In genomic region chr12:97168804-97169203, GRCh38 we compare ENCODE assay signal across 19 cellular contexts.
DNase-seq lines count a peak whose midpoint lies in the region; ATAC-seq and TF ChIP-seq lines count a peak whose summit lies in the region.
"Had no signal": no experiment of that assay in that cellular context is flagged by ENCODE, and none has a peak within 500 bp of the region (broad histone marks: within the 10 kb centered on the region; RNA-seq: fewer than 3 reads in every experiment).

No MANE protein-coding gene starts in this region.

- peak overlapping the region in 2 of 3 experiments; percentile 42 to 76; a peak in 3 of 7 replicates for H3K27ac Mint-ChIP-seq in H9
- H3K27ac Mint-ChIP-seq: activated CD4-positive, alpha-beta memory T cell treated with anti-CD3 and anti-CD28 coated beads, Interleukin-2, amount 10 ng/mL, durations not matched to agents 7 days and 5 days; activated naive CD4-positive, alpha-beta T cell treated with anti-CD3 and anti-CD28 coated beads, Interleukin-2, amount 50 U/mL, for 24 hours; naive thymus-derived CD4-positive, alpha-beta T cell; stimulated activated naive CD8-positive, alpha-beta T cell treated with anti-CD3 and anti-CD28 coated beads, Interleukin-15, amount 100 ng/mL, for 72 hours; type B pancreatic cell had no signal

- no peak overlapping the region for H3K27ac ChIP-seq in H9 (ENCODE audit: insufficient read length, low read depth, low read length)
- H3K27ac ChIP-seq in PC-9 = no peak overlapping the region
- H3K27ac ChIP-seq in iPS DF 6.9 (ENCODE audit: low read length) = no peak overlapping the region
- H3K27ac ChIP-seq: colonic mucosa, sigmoid colon, WERI-Rb-1 had no signal

- no peaks in the 10 kb centered on the region for H3K36me3 Mint-ChIP-seq in H9 (ENCODE audit: insufficient read depth in 1 of 3, low read depth in 3 of 3)
- H3K36me3 Mint-ChIP-seq: activated naive CD4-positive, alpha-beta T cell treated with anti-CD3 and anti-CD28 coated beads, Interleukin-2, amount 50 U/mL, for 24 hours; naive thymus-derived CD4-positive, alpha-beta T cell; type B pancreatic cell had no signal

- no peaks in the 10 kb centered on the region for H3K27me3 Mint-ChIP-seq in H9 (ENCODE audit: low read depth)
- H3K27me3 Mint-ChIP-seq: activated CD4-positive, alpha-beta memory T cell treated with anti-CD3 and anti-CD28 coated beads, Interleukin-2, amount 10 ng/mL, durations not matched to agents 7 days and 5 days had no signal

- CTCF ChIA-PET in PC-9 (lab: Charles Lee) = no interaction called here

- no TSS peak for BruUV-seq in PC-9 (replicated peaks; lab: Mats Ljungman, UMichigan)

- H3K9me3 ChIP-seq in H9 (ENCODE audit: control insufficient read depth, low read depth, low read length) (no peaks in the 10 kb centered on the region), PC-9 (ENCODE audit: insufficient read depth, low read depth) (no peaks in the 10 kb centered on the region), iPS DF 6.9 (ENCODE audit: control insufficient read depth, insufficient read depth, low read length) (no peaks in the 10 kb centered on the region)
- H3K9me3 ChIP-seq: colonic mucosa, sigmoid colon had no signal

- H4K20me1 ChIP-seq in H9 (ENCODE audit: control insufficient read depth, insufficient read depth, insufficient read length) = no peaks in the 10 kb centered on the region
- no peaks in the 10 kb centered on the region for H4K20me1 ChIP-seq in PC-9 (ENCODE audit: insufficient read depth)

- no peak for ATAC-seq in HG02678 (IDR thresholded peaks at IDR 0.05; ENCODE audit: unreplicated experiment)
- ATAC-seq: activated T-cell treated with anti-CD3 and anti-CD28 coated beads, Interleukin-2, amount 50 U/mL, for 4 hours; naive thymus-derived CD4-positive, alpha-beta T cell; stimulated activated naive CD8-positive, alpha-beta T cell treated with anti-CD3 and anti-CD28 coated beads, Interleukin-15, amount 100 ng/mL, for 72 hours had no signal

- peaks cover 10 to 14% of the 10 kb centered on the region in 2 experiments for H3K4me1 Mint-ChIP-seq in H9
- H3K4me1 Mint-ChIP-seq: activated CD4-positive, alpha-beta memory T cell treated with anti-CD3 and anti-CD28 coated beads, Interleukin-2, amount 10 ng/mL, durations not matched to agents 7 days and 5 days; activated naive CD4-positive, alpha-beta T cell treated with anti-CD3 and anti-CD28 coated beads, Interleukin-2, amount 50 U/mL, for 24 hours; naive thymus-derived CD4-positive, alpha-beta T cell; stimulated activated naive CD8-positive, alpha-beta T cell treated with anti-CD3 and anti-CD28 coated beads, Interleukin-15, amount 100 ng/mL, for 72 hours had no signal

- no peak overlapping the region for H2BK12ac ChIP-seq in H9 (ENCODE audit: insufficient read length, low read depth, low read length)

- no peak overlapping the region for H2BK15ac ChIP-seq in H9 (ENCODE audit: low read depth, low read length)

- no peak overlapping the region for H4K91ac ChIP-seq in H9 (ENCODE audit: insufficient read length, low read depth, low read length)

- H2AK5ac ChIP-seq in H9 (ENCODE audit: insufficient read length, low read length) = no peak overlapping the region

- H3K4me1 ChIP-seq in H9 (ENCODE audit: insufficient read depth, low read length) (no peaks in the 10 kb centered on the region), PC-9 (replicated peaks; ENCODE audit: insufficient read depth) (no peaks in the 10 kb centered on the region), iPS DF 6.9 (ENCODE audit: control insufficient read depth, insufficient read depth, low read length) (no peaks in the 10 kb centered on the region)
- H3K4me1 ChIP-seq: colonic mucosa, sigmoid colon had no signal

- H3K4ac ChIP-seq in H9 (ENCODE audit: low read depth, low read length) = no peak overlapping the region

- no peak overlapping the region for H2BK5ac ChIP-seq in H9 (ENCODE audit: insufficient read length, low read length)

- no peak overlapping the region for H4K8ac ChIP-seq in H9 (replicated peaks; ENCODE audit: insufficient read length, low read depth, low read length)

- H2BK120ac ChIP-seq in H9 (ENCODE audit: low read depth, low read length, poor library complexity, severe bottlenecking) = no peak overlapping the region

- intact Hi-C loops in PC-9 (cut with micrococcal nuclease; ENCODE audit: unreplicated experiment) = no loop called here

- POLR2A ChIA-PET in PC-9 (lab: Charles Lee; ENCODE audit: unreplicated experiment) = no interaction called here

- no peak overlapping the region for H3K56ac ChIP-seq in H9 (ENCODE audit: insufficient read length, low read depth, low read length)

- H3K23ac ChIP-seq in H9 (ENCODE audit: insufficient read length, low read depth, low read length) = no peak overlapping the region

- no peak overlapping the region for H3T11ph ChIP-seq in H9 (ENCODE audit: low read length)

- no peaks in the 10 kb centered on the region for H3K27me3 ChIP-seq in H9 (ENCODE audit: insufficient read depth, low read length)
- no peaks in the 10 kb centered on the region; the same call in 1 of the 2 replicates for H3K27me3 ChIP-seq in PC-9 (ENCODE audit: insufficient read depth, low read depth)
- H3K27me3 ChIP-seq in iPS DF 6.9 (ENCODE audit: control insufficient read depth, insufficient read depth, low read length) = no peaks in the 10 kb centered on the region
- H3K27me3 ChIP-seq: colonic mucosa, sigmoid colon had no signal

- no peaks in the 10 kb centered on the region for H3F3A ChIP-seq in PC-9 (ENCODE audit: insufficient read depth, low read depth)

- no peak overlapping the region for H3K4me3 Mint-ChIP-seq in H9
- H3K4me3 Mint-ChIP-seq: activated CD4-positive, alpha-beta memory T cell treated with anti-CD3 and anti-CD28 coated beads, Interleukin-2, amount 10 ng/mL, durations not matched to agents 7 days and 5 days; activated naive CD4-positive, alpha-beta T cell treated with anti-CD3 and anti-CD28 coated beads, Interleukin-2, amount 50 U/mL, for 24 hours; activated T-cell treated with anti-CD3 and anti-CD28 coated beads, Interleukin-2, amount 50 U/mL, for 4 hours; naive thymus-derived CD4-positive, alpha-beta T cell; stimulated activated naive CD8-positive, alpha-beta T cell treated with anti-CD3 and anti-CD28 coated beads, Interleukin-15, amount 100 ng/mL, for 72 hours; type B pancreatic cell had no signal

- H2BK20ac ChIP-seq in H9 (ENCODE audit: low read depth, low read length, poor library complexity, severe bottlenecking) = no peak overlapping the region

- H3K9me2 ChIP-seq in PC-9 (ENCODE audit: insufficient read depth) = no peaks in the 10 kb centered on the region

- H3K9me3 Mint-ChIP-seq in H9 = no peaks in the 10 kb centered on the region
- H3K9me3 Mint-ChIP-seq: activated CD4-positive, alpha-beta memory T cell treated with anti-CD3 and anti-CD28 coated beads, Interleukin-2, amount 10 ng/mL, durations not matched to agents 7 days and 5 days; activated naive CD4-positive, alpha-beta T cell treated with anti-CD3 and anti-CD28 coated beads, Interleukin-2, amount 50 U/mL, for 24 hours; activated T-cell treated with anti-CD3 and anti-CD28 coated beads, Interleukin-2, amount 50 U/mL, for 4 hours; stimulated activated naive CD8-positive, alpha-beta T cell treated with anti-CD3 and anti-CD28 coated beads, Interleukin-15, amount 100 ng/mL, for 72 hours had no signal

- H3K4me2 ChIP-seq in H9 (ENCODE audit: insufficient read depth, insufficient read length, low read length) = no peak overlapping the region
- H3K4me2 ChIP-seq in PC-9 = no peak overlapping the region

- no peaks in the 10 kb centered on the region for H3K79me1 ChIP-seq in H9 (ENCODE audit: insufficient read depth, low read depth, low read length, poor library complexity, severe bottlenecking)

- H3K4me3 ChIP-seq in PC-9 (no peak overlapping the region), iPS DF 6.9 (ENCODE audit: low read length) (no peak overlapping the region)
- H3K4me3 ChIP-seq: colonic mucosa, sigmoid colon had no signal

- H3K9ac ChIP-seq in H9 (ENCODE audit: extremely low read depth, insufficient read length, low read length) = no peak overlapping the region

- no CpG with 5 or more reads among the region's 4 CpGs for WGBS in H9 (ENCODE audit: extremely low coverage, insufficient read length, low lambda C conversion rate)
- no CpG with 5 or more reads among the region's 4 CpGs for WGBS in iPS DF 6.9 (ENCODE audit: insufficient coverage, insufficient read length)

- H4K5ac ChIP-seq in H9 (ENCODE audit: insufficient read length, low read depth, low read length) = no peak overlapping the region

- peak; percentile 54 for DNase-seq in NCI-H2171 treated with DMSO at 0.1 percent for 48 hours (lab: John Stamatoyannopoulos, UW)
- no peak for DNase-seq in NCI-H2171 (lab: John Stamatoyannopoulos, UW)
- DNase-seq in H9 = no peak
- DNase-seq in PC-9 = no peak
- peak; percentile 11 for DNase-seq in iPS DF 6.9 (ENCODE audit: low read depth, low spot score)
- DNase-seq in stimulated activated CD4-positive, alpha-beta T cell treated with anti-CD3 and anti-CD28 coated beads, Interleukin-4, amount 100 ng/mL, for 24 hours = no peak
- DNase-seq in GM13976 (ENCODE audit: low spot score) = no peak
- DNase-seq: activated CD4-positive, alpha-beta memory T cell treated with anti-CD3 and anti-CD28 coated beads, Interleukin-2, amount 10 ng/mL, durations not matched to agents 7 days and 5 days; activated T-cell treated with anti-CD3 and anti-CD28 coated beads, Interleukin-2, amount 50 U/mL, for 4 hours; colonic mucosa; Karpas-422; naive thymus-derived CD4-positive, alpha-beta T cell; NCI-H82; sigmoid colon; stimulated activated naive CD8-positive, alpha-beta T cell treated with anti-CD3 and anti-CD28 coated beads, Interleukin-15, amount 100 ng/mL, for 72 hours; WERI-Rb-1 had no signal

- H2AFZ ChIP-seq in H9 (ENCODE audit: low read length) (no peak overlapping the region), PC-9 (0 out of 2 replicates have a peak overlapping the region, but pooled peaks have one; percentile 22)

- H3K14ac ChIP-seq in H9 (ENCODE audit: insufficient read depth, low read length) = no peak overlapping the region

- no peaks in the 10 kb centered on the region for H3K23me2 ChIP-seq in H9 (ENCODE audit: insufficient read length, low read depth, low read length, poor library complexity, severe bottlenecking)

- H3K18ac ChIP-seq in H9 (ENCODE audit: insufficient read length, low read depth, low read length) = no peak overlapping the region

- in situ Hi-C loops in GM13976 (cut with MboI; ENCODE audit: low sequenced_read_pairs, unreplicated experiment) = loop anchor here (25.0 kb wide), 1 partner anchor 1218 kb away; no protein-coding TSS in a partner anchor

- H3K36me3 ChIP-seq in PC-9 (ENCODE audit: low read depth) (no peaks in the 10 kb centered on the region), iPS DF 6.9 (ENCODE audit: control insufficient read depth, insufficient read depth, low read length) (no peaks in the 10 kb centered on the region)
- H3K36me3 ChIP-seq: colonic mucosa, sigmoid colon, WERI-Rb-1 had no signal

- TF ChIP-seq CTCF in H9 (conservative IDR thresholded peaks at IDR 0.05) (no peak), PC-9 (conservative IDR thresholded peaks at IDR 0.05) (no peak), GM13976 (IDR thresholded peaks at IDR 0.05; ENCODE audit: borderline replicate concordance, control extremely low read depth, extremely low read depth, insufficient read depth, missing control alignments) (no peak)

- no peaks in the 10 kb centered on the region for H3K79me2 ChIP-seq in H9 (ENCODE audit: insufficient read depth, low read length)
- H3K79me2 ChIP-seq in PC-9 (ENCODE audit: low read depth) = no peaks in the 10 kb centered on the region

Comparison
In these comparisons a context has a peak if more than half of its experiments do, and no peak if none do; other contexts are left out.
1. DNase-seq: peak in NCI-H2171 treated with DMSO at 0.1 percent for 48 hours (single experiment) and iPS DF 6.9 (single experiment); none in NCI-H2171 (single experiment), H9 (single experiment), PC-9 (0 of 2), stimulated activated CD4-positive, alpha-beta T cell treated with anti-CD3 and anti-CD28 coated beads, Interleukin-4, amount 100 ng/mL, for 24 hours (single experiment) and GM13976 (single experiment).